19 cellular contexts compared by ENCODE assay signal in genomic region chr17:9121186-9121820, GRCh38.
"Had no signal": no experiment of that assay in that cellular context is flagged by ENCODE, and none has a peak within 500 bp of the region (broad histone marks: within the 10 kb centered on the region; RNA-seq: fewer than 3 reads in every experiment).

No MANE protein-coding gene starts in this region.

- H3K27me3 ChIP-seq: breast epithelium, upper lobe of left lung had no signal

- H3K4me1 Mint-ChIP-seq: activated B cell treated with CpG ODN at 0.5 μM for 24 hours had no signal

- H3K36me3 ChIP-seq: breast epithelium, upper lobe of left lung had no signal

- H3K4me1 ChIP-seq: breast epithelium, parathyroid adenoma, upper lobe of left lung had no signal

- DNase-seq: activated B cell treated with CpG ODN at 0.5 μM for 24 hours; activated CD4-positive, alpha-beta T cell treated with anti-CD3 and anti-CD28 coated beads for 4 hours; activated CD8-positive, alpha-beta memory T cell treated with anti-CD3 and anti-CD28 coated beads, Interleukin-2, amount 50 U/mL, for 48 hours; activated naive CD4-positive, alpha-beta T cell; activated T-cell treated with anti-CD3 and anti-CD28 coated beads, Interleukin-2, amount 50 U/mL, for 4 hours; foreskin melanocyte; kidney; nucleus accumbens; stimulated activated CD4-positive, alpha-beta T cell treated with anti-CD3 and anti-CD28 coated beads, Interleukin-4, amount 100 ng/mL, for 1 hour; stimulated activated naive CD4-positive, alpha-beta T cell; T-helper 17 cell; upper lobe of left lung had no signal

- H3K36me3 Mint-ChIP-seq: activated naive CD8-positive, alpha-beta T cell treated with anti-CD3 and anti-CD28 coated beads for 36 hours; natural killer cell treated with Interleukin-12 subunit alpha and Interleukin-12 subunit beta and Interleukin-15 and Interleukin-18, amount 100 ng/mL, for 72 hours had no signal

- H2AFZ ChIP-seq: parathyroid adenoma had no signal

- H3K27ac ChIP-seq: breast epithelium, coronary artery, parathyroid adenoma, upper lobe of left lung had no signal

- H3K9ac ChIP-seq: parathyroid adenoma had no signal

- H3K4me3 Mint-ChIP-seq: activated B cell treated with CpG ODN at 0.5 μM for 24 hours; activated naive CD8-positive, alpha-beta T cell treated with anti-CD3 and anti-CD28 coated beads for 36 hours; activated T-cell treated with anti-CD3 and anti-CD28 coated beads, Interleukin-2, amount 50 U/mL, for 4 hours; endodermal cell; natural killer cell treated with Interleukin-12 subunit alpha and Interleukin-12 subunit beta and Interleukin-15 and Interleukin-18, amount 100 ng/mL, for 72 hours; T-helper 17 cell had no signal

- H3K27ac Mint-ChIP-seq: activated B cell treated with CpG ODN at 0.5 μM for 24 hours; activated naive CD8-positive, alpha-beta T cell treated with anti-CD3 and anti-CD28 coated beads for 36 hours; activated T-helper 2 cell treated with anti-CD3 and anti-CD28 coated beads, Interferon-gamma antibody, Interleukin-2, Interleukin-4, amounts not matched to agents 10 μg/mL and 5 μg/mL and 100 μg/mL, durations not matched to agents 14 hours and 24 hours and 36 hours; endodermal cell; natural killer cell treated with Interleukin-12 subunit alpha and Interleukin-12 subunit beta and Interleukin-15 and Interleukin-18, amount 100 ng/mL, for 72 hours; T-helper 17 cell had no signal

- H3K9me3 ChIP-seq: breast epithelium had no signal

- ATAC-seq: activated T-cell treated with anti-CD3 and anti-CD28 coated beads, Interleukin-2, amount 50 U/mL, for 4 hours; T-helper 17 cell had no signal

- H3K4me3 ChIP-seq: breast epithelium, coronary artery, upper lobe of left lung had no signal

- H3K9me3 Mint-ChIP-seq: natural killer cell treated with Interleukin-12 subunit alpha and Interleukin-12 subunit beta and Interleukin-15 and Interleukin-18, amount 100 ng/mL, for 72 hours had no signal
